ENCODE assay signal across 8 cellular contexts in the genomic region with DNA sequence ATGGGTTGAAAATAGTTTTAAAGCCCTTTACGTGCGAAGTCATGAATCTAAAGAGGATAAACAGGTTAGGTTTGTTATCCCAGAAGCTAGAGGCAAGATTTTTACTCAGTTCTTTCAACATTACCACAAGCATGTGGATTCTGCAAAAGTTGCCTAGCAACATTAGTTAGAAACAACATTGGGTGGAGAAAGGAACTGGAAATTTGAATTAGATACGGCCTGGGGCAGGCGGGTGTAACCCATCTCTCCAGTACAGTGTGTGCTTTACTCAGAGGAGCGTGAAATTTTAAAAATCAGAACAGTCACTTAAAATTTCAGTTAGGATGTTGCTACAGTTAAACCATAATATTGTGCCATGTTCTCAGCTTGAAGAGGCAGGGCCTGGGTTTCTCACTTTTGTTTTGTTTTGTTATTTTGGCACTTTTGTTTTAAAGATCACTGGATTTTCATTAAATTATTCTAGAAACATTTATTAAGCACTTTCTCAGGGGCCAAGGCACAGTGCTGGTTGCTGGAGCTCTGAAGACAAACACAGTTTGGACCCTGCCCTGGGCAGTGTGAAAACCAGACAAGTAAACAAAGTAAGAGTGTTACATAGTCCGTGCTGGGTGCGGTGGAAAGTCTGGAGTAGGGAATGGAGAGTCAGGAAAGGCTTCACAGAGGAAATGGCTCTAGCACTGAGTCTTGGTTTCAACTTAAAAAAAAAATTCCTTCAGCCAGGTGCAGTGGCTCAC. TPM values are rescaled to one million over a fixed set of nuclear protein-coding genes. Genes with fewer than 3 reads are reported as not detected.
DNase-seq lines count a peak whose midpoint lies in the region; ATAC-seq and TF ChIP-seq lines count a peak whose summit lies in the region.

No MANE protein-coding gene starts in this region.

- H3K9me3 ChIP-seq in left lung (no peaks in the 10 kb centered on the region), tibial nerve (no peaks in the 10 kb centered on the region)

- TF ChIP-seq CTCF in left lung (IDR thresholded peaks at IDR 0.05) (no peak), tibial nerve (IDR thresholded peaks at IDR 0.05) (no peak)

- H3K4me1 ChIP-seq in left lung, result peaks cover 24 to 27% of the 10 kb centered on the region in 2 donors
- peaks cover 0 to 43% (median 29%) of the 10 kb centered on the region in 4 donors for H3K4me1 ChIP-seq in tibial nerve

- no peaks in the 10 kb centered on the region for H3K36me3 ChIP-seq in left lung
- H3K36me3 ChIP-seq in tibial nerve, result no peaks in the 10 kb centered on the region

- H3K4me1 Mint-ChIP-seq in activated CD4-positive, alpha-beta T cell treated with anti-CD3 and anti-CD28 coated beads, Interleukin-2, amount 10 ng/mL, durations not matched to agents 7 days and 5 days, result peaks cover 42% of the 10 kb centered on the region

- peak; percentile 52 for ATAC-seq in left lung
- no peak for ATAC-seq in GM21381 (IDR thresholded peaks at IDR 0.05; ENCODE audit: unreplicated experiment)

- TF ChIP-seq EP300 in tibial nerve (IDR thresholded peaks at IDR 0.05), result peak; percentile 82 to 88

- intact Hi-C loops in left lung (cut with DNase I), result no loop called here

- POLR2A ChIA-PET in activated CD4-positive, alpha-beta T cell treated with anti-CD3 and anti-CD28 coated beads, Interleukin-2, amount 10 ng/mL, durations not matched to agents 7 days and 5 days (lab: Charles Lee), result no interaction called here

- H3K4me3 ChIP-seq in left lung, result no peak overlapping the region
- peak overlapping the region in 1 of 4 donors; percentile 36 for H3K4me3 ChIP-seq in tibial nerve

- no peaks in the 10 kb centered on the region for H3K9me3 Mint-ChIP-seq in activated CD4-positive, alpha-beta T cell treated with anti-CD3 and anti-CD28 coated beads, Interleukin-2, amount 10 ng/mL, durations not matched to agents 7 days and 5 days

- no peak overlapping the region for H3K4me3 Mint-ChIP-seq in activated CD4-positive, alpha-beta T cell treated with anti-CD3 and anti-CD28 coated beads, Interleukin-2, amount 10 ng/mL, durations not matched to agents 7 days and 5 days

- DNase-seq in activated CD4-positive, alpha-beta T cell treated with anti-CD3 and anti-CD28 coated beads, Interleukin-2, amount 10 ng/mL, durations not matched to agents 7 days and 5 days, result peak; percentile 14
- no peak for DNase-seq in activated CD4-positive, alpha-beta T cell treated with anti-CD3 and anti-CD28 coated beads for 4 hours
- peak; percentile 88 for DNase-seq in NCI-H69 (lab: John Stamatoyannopoulos, UW)
- DNase-seq in cerebellar cortex (ENCODE audit: low spot score), result peak; percentile 65
- DNase-seq in left lung, result peak in 1 of 2 donors; percentile 74
- peak; percentile 26 to 61 for DNase-seq in tibial nerve (ENCODE audit: low spot score in 2 of 2)
- DNase-seq in activated gamma-delta T cell (lab: John Stamatoyannopoulos, UW), result no peak

- 23 to 26% methylated on average over 7 of the region's 7 CpGs for WGBS in tibial nerve, 2 donors

- no peaks in the 10 kb centered on the region for H3K36me3 Mint-ChIP-seq in activated CD4-positive, alpha-beta T cell treated with anti-CD3 and anti-CD28 coated beads, Interleukin-2, amount 10 ng/mL, durations not matched to agents 7 days and 5 days (ENCODE audit: low read depth)

- CTCF ChIA-PET in activated CD4-positive, alpha-beta T cell treated with anti-CD3 and anti-CD28 coated beads, Interleukin-2, amount 10 ng/mL, durations not matched to agents 7 days and 5 days (lab: Charles Lee), result interaction anchor here (1.5 kb wide), 1 partner anchor 44 kb away, joined by 3 read pairs; no protein-coding TSS in a partner anchor

- no peaks in the 10 kb centered on the region for H3K27me3 ChIP-seq in left lung
- H3K27me3 ChIP-seq in tibial nerve, result no peaks in the 10 kb centered on the region

- no peak overlapping the region for H3K27ac Mint-ChIP-seq in activated CD4-positive, alpha-beta T cell treated with anti-CD3 and anti-CD28 coated beads, Interleukin-2, amount 10 ng/mL, durations not matched to agents 7 days and 5 days

- no peak for TF ChIP-seq POLR2A in tibial nerve (IDR thresholded peaks at IDR 0.05)

- peaks cover 3% of the 10 kb centered on the region for H3K27me3 Mint-ChIP-seq in activated CD4-positive, alpha-beta T cell treated with anti-CD3 and anti-CD28 coated beads, Interleukin-2, amount 10 ng/mL, durations not matched to agents 7 days and 5 days

- H3K27ac ChIP-seq in left lung, result peak overlapping the region; percentile 87 to 90
- H3K27ac ChIP-seq in tibial nerve, result peak overlapping the region; percentile 58 to 97 (median 90)

RNA-seq across cellular contexts. Expression of gene WEE1, which starts 4.4 kb away (rescaled TPM):
- total RNA-seq in activated CD4-positive, alpha-beta T cell treated with anti-CD3 and anti-CD28 coated beads, Interleukin-2, amount 10 ng/mL, durations not matched to agents 7 days and 5 days, result 10 to 100 TPM; 60.5 to 64.2 TPM
- total RNA-seq in left lung (10 to 100 TPM; 20.7 to 28.9 TPM), tibial nerve (10 to 100 TPM; 19.2 to 32.4 (median 22.2) TPM)

Comparison
In these comparisons a context has a peak if more than half of its experiments do, and no peak if none do; other contexts are left out.
1. DNase-seq: peak in activated CD4-positive, alpha-beta T cell treated with anti-CD3 and anti-CD28 coated beads, Interleukin-2, amount 10 ng/mL, durations not matched to agents 7 days and 5 days (single experiment), NCI-H69 (single experiment), cerebellar cortex (single experiment) and tibial nerve (2 of 2); none in activated CD4-positive, alpha-beta T cell treated with anti-CD3 and anti-CD28 coated beads for 4 hours (0 of 2) and activated gamma-delta T cell (single experiment).